ENCODE assay signal across 1 cellular context in genomic region chr10:119199231-119199992, GRCh38.
A peak's percentile ranks its signal among the peaks of the same experiment; 100 is the strongest.
TF ChIP-seq lines count a peak whose summit lies in the region.

No MANE protein-coding gene starts in this region.

TF ChIP-seq in GM12878, 131 proteins besides CTCF, POLR2A, EP300 and RAD21:
- TF ChIP-seq CUX1 (IDR thresholded peaks at IDR 0.05; ENCODE audit: insufficient replicate concordance, low read depth, low read length) (no peak), HDGF (IDR thresholded peaks at IDR 0.05) (no peak), CHD2 (IDR thresholded peaks at IDR 0.05; ENCODE audit: borderline replicate concordance, low read depth, low read length) (no peak), SMC3 (IDR thresholded peaks at IDR 0.05; ENCODE audit: borderline replicate concordance, low read length) (peak; percentile 79), SMARCA5 (IDR thresholded peaks at IDR 0.05) (0 out of 2 replicates have a peak, but pooled peaks have one; percentile 49), EGR1 (IDR thresholded peaks at IDR 0.05; ENCODE audit: borderline replicate concordance in 1 of 2, low read depth in 2 of 2, low read length in 2 of 2) (no peak), FOXK2 (IDR thresholded peaks at IDR 0.05) (no peak), TCF12 (IDR thresholded peaks at IDR 0.05; ENCODE audit: low read depth, low read length) (peak; percentile 62; the same call in 1 of the 2 replicates), CEBPB (IDR thresholded peaks at IDR 0.05; ENCODE audit: borderline replicate concordance in 1 of 2, low read depth in 2 of 2, low read length in 2 of 2) (no peak), NR2C2 (IDR thresholded peaks at IDR 0.05; ENCODE audit: borderline replicate concordance, control insufficient read depth, insufficient read length, low read depth) (no peak), BHLHE40 (IDR thresholded peaks at IDR 0.05; ENCODE audit: borderline replicate concordance in 1 of 2, low read depth in 2 of 2, low read length in 1 of 2) (no peak), TCF3 (IDR thresholded peaks at IDR 0.05; ENCODE audit: borderline replicate concordance, insufficient read depth, low read depth, low read length) (no peak)
- TF ChIP-seq, protein P1, sequence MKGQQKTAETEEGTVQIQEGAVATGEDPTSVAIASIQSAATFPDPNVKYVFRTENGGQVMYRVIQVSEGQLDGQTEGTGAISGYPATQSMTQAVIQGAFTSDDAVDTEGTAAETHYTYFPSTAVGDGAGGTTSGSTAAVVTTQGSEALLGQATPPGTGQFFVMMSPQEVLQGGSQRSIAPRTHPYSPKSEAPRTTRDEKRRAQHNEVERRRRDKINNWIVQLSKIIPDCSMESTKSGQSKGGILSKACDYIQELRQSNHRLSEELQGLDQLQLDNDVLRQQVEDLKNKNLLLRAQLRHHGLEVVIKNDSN (IDR thresholded peaks at IDR 0.05; ENCODE audit: borderline replicate concordance, extremely low read length, insufficient read depth, low read depth, low read length): no peak
